In the genomic region with DNA sequence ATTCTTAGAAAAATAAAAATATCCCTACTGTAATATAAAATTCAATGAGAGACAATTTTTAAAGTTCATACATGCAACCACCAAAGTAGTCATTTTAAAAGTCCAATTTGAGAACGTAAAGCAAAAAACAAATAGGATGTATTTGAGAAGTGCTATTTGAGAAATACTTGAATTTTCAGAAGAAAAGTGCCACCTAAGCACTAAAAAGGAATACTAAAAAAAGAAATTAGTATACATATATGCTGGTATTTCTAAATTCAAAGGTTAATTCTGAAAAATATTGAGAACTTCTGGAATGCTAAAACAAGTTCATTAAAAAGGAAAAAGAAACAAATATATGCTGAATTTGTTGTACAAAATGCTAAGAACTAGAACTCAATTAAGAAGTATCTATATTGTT, we compare ENCODE assay signal across 39 cellular contexts.
"Had no signal": no experiment of that assay in that cellular context is flagged by ENCODE, and none has a peak within 500 bp of the region (broad histone marks: within the 10 kb centered on the region; RNA-seq: fewer than 3 reads in every experiment).

No MANE protein-coding gene starts in this region.

- FAIRE-seq: astrocyte, bronchial epithelial cell, colon had no signal

- H3K9me3 ChIP-seq: adrenal gland, ascending aorta, body of pancreas had no signal

- H3K4me1 Mint-ChIP-seq: activated naive CD4-positive, alpha-beta T cell treated with anti-CD3 and anti-CD28 coated beads, Interleukin-2, amount 10 ng/mL, durations not matched to agents 7 days and 5 days; activated naive CD4-positive, alpha-beta T cell treated with anti-CD3 and anti-CD28 coated beads, Interleukin-2, amount 50 U/mL, for 24 hours; activated naive CD8-positive, alpha-beta T cell treated with anti-CD3 and anti-CD28 coated beads for 36 hours; activated naive CD8-positive, alpha-beta T cell treated with anti-CD3 and anti-CD28 coated beads, Interleukin-2, amount 10 ng/mL, durations not matched to agents 7 days and 5 days; activated naive CD8-positive, alpha-beta T cell treated with anti-CD3 and anti-CD28 coated beads, Interleukin-2, amount 50 U/mL, for 24 hours; activated T-helper 17 cell treated with anti-CD3 and anti-CD28 coated beads, Interleukin-2, amount 50 U/mL, for 72 hours; brain; central memory CD8-positive, alpha-beta T cell had no signal

- H3K27me3 Mint-ChIP-seq: activated naive CD4-positive, alpha-beta T cell treated with anti-CD3 and anti-CD28 coated beads, Interleukin-2, amount 10 ng/mL, durations not matched to agents 7 days and 5 days; activated naive CD8-positive, alpha-beta T cell treated with anti-CD3 and anti-CD28 coated beads for 36 hours; activated naive CD8-positive, alpha-beta T cell treated with anti-CD3 and anti-CD28 coated beads, Interleukin-2, amount 10 ng/mL, durations not matched to agents 7 days and 5 days; activated naive CD8-positive, alpha-beta T cell treated with anti-CD3 and anti-CD28 coated beads, Interleukin-2, amount 50 U/mL, for 24 hours; brain; central memory CD8-positive, alpha-beta T cell had no signal

- H3K4me3 ChIP-seq: adrenal gland, ascending aorta, body of pancreas, breast epithelium, cardiac muscle cell had no signal

- H3K27ac ChIP-seq: adrenal gland, ascending aorta, body of pancreas, brain microvascular endothelial cell, breast epithelium, cardiac muscle cell had no signal

- H3K36me3 ChIP-seq: adrenal gland, ascending aorta, brain microvascular endothelial cell, breast epithelium, cardiac muscle cell had no signal

- H3K4me3 Mint-ChIP-seq: activated naive CD4-positive, alpha-beta T cell treated with anti-CD3 and anti-CD28 coated beads for 36 hours; activated naive CD4-positive, alpha-beta T cell treated with anti-CD3 and anti-CD28 coated beads, Interleukin-2, amount 10 ng/mL, durations not matched to agents 7 days and 5 days; activated naive CD4-positive, alpha-beta T cell treated with anti-CD3 and anti-CD28 coated beads, Interleukin-2, amount 50 U/mL, for 24 hours; activated naive CD8-positive, alpha-beta T cell; activated naive CD8-positive, alpha-beta T cell treated with anti-CD3 and anti-CD28 coated beads for 36 hours; activated naive CD8-positive, alpha-beta T cell treated with anti-CD3 and anti-CD28 coated beads, Interleukin-2, amount 10 ng/mL, durations not matched to agents 7 days and 5 days; activated naive CD8-positive, alpha-beta T cell treated with anti-CD3 and anti-CD28 coated beads, Interleukin-2, amount 50 U/mL, for 24 hours; activated T-cell treated with anti-CD3 and anti-CD28 coated beads, Interleukin-2, amount 50 U/mL, for 4 hours; activated T-cell treated with anti-CD3 and anti-CD28 coated beads, Interleukin-2, amount 50 U/mL, for 72 hours; activated T-helper 1 cell treated with anti-CD3 and anti-CD28 coated beads, Interleukin-12 subunit alpha, Interleukin-12 subunit beta, Interleukin-2, Interleukin-4 antibody, amounts not matched to agents 30 ng/mL and 10 ng/mL and 1 ng/mL, durations not matched to agents 14 hours and 24 hours and 36 hours; activated T-helper 17 cell treated with anti-CD3 and anti-CD28 coated beads, Interleukin-2, amount 50 U/mL, for 72 hours; brain; central memory CD8-positive, alpha-beta T cell had no signal

- ATAC-seq: activated naive CD4-positive, alpha-beta T cell treated with anti-CD3 and anti-CD28 coated beads, Interleukin-2, amount 50 U/mL, for 72 hours; activated naive CD8-positive, alpha-beta T cell treated with anti-CD3 and anti-CD28 coated beads, Interleukin-2, amount 50 U/mL, for 24 hours; activated T-cell treated with anti-CD3 and anti-CD28 coated beads, Interleukin-2, amount 50 U/mL, for 4 hours; activated T-cell treated with anti-CD3 and anti-CD28 coated beads, Interleukin-2, amount 50 U/mL, for 72 hours; activated T-helper 17 cell treated with anti-CD3 and anti-CD28 coated beads, Interleukin-2, amount 50 U/mL, for 72 hours; body of pancreas had no signal

- H3K36me3 Mint-ChIP-seq: activated naive CD4-positive, alpha-beta T cell treated with anti-CD3 and anti-CD28 coated beads, Interleukin-2, amount 10 ng/mL, durations not matched to agents 7 days and 5 days; activated naive CD4-positive, alpha-beta T cell treated with anti-CD3 and anti-CD28 coated beads, Interleukin-2, amount 50 U/mL, for 24 hours; activated naive CD8-positive, alpha-beta T cell treated with anti-CD3 and anti-CD28 coated beads for 36 hours; activated naive CD8-positive, alpha-beta T cell treated with anti-CD3 and anti-CD28 coated beads, Interleukin-2, amount 10 ng/mL, durations not matched to agents 7 days and 5 days had no signal

- H3K4me1 ChIP-seq: adrenal gland, ascending aorta, body of pancreas, breast epithelium had no signal

- H3K27ac Mint-ChIP-seq: activated naive CD4-positive, alpha-beta T cell treated with anti-CD3 and anti-CD28 coated beads for 36 hours; activated naive CD4-positive, alpha-beta T cell treated with anti-CD3 and anti-CD28 coated beads, Interleukin-2, amount 10 ng/mL, durations not matched to agents 7 days and 5 days; activated naive CD4-positive, alpha-beta T cell treated with anti-CD3 and anti-CD28 coated beads, Interleukin-2, amount 50 U/mL, for 24 hours; activated naive CD4-positive, alpha-beta T cell treated with anti-CD3 and anti-CD28 coated beads, Interleukin-2, amount 50 U/mL, for 72 hours; activated naive CD8-positive, alpha-beta T cell; activated naive CD8-positive, alpha-beta T cell treated with anti-CD3 and anti-CD28 coated beads for 36 hours; activated naive CD8-positive, alpha-beta T cell treated with anti-CD3 and anti-CD28 coated beads, Interleukin-2, amount 10 ng/mL, durations not matched to agents 7 days and 5 days; activated naive CD8-positive, alpha-beta T cell treated with anti-CD3 and anti-CD28 coated beads, Interleukin-2, amount 50 U/mL, for 24 hours; activated T-cell treated with anti-CD3 and anti-CD28 coated beads, Interleukin-2, amount 50 U/mL, for 72 hours; activated T-helper 1 cell treated with anti-CD3 and anti-CD28 coated beads, Interleukin-12 subunit alpha, Interleukin-12 subunit beta, Interleukin-2, Interleukin-4 antibody, amounts not matched to agents 30 ng/mL and 10 ng/mL and 1 ng/mL, durations not matched to agents 14 hours and 24 hours and 36 hours; activated T-helper 17 cell treated with anti-CD3 and anti-CD28 coated beads, Interleukin-2, amount 50 U/mL, for 72 hours; activated T-helper 2 cell treated with anti-CD3 and anti-CD28 coated beads, Interferon-gamma antibody, Interleukin-2, Interleukin-4, amounts not matched to agents 10 μg/mL and 5 μg/mL and 100 μg/mL, durations not matched to agents 14 hours and 24 hours and 36 hours; brain had no signal

- DNase-seq: activated effector memory CD4-positive, alpha-beta T cell treated with anti-CD3 and anti-CD28 coated beads, Interleukin-2, amount 50 U/mL, for 16 hours; activated effector memory CD4-positive, alpha-beta T cell treated with Interleukin-2 at 50 U/mL for 16 hours; activated gamma-delta T cell; activated gamma-delta T cell treated with Interleukin-2 at 50 U/mL for 16 hours; activated naive CD4-positive, alpha-beta T cell; activated naive CD4-positive, alpha-beta T cell treated with anti-CD3 and anti-CD28 coated beads for 36 hours; activated naive CD4-positive, alpha-beta T cell treated with anti-CD3 and anti-CD28 coated beads, Interleukin-2, amount 10 ng/mL, durations not matched to agents 7 days and 5 days; activated naive CD4-positive, alpha-beta T cell treated with anti-CD3 and anti-CD28 coated beads, Interleukin-2, amount 50 U/mL, for 16 hours; activated naive CD4-positive, alpha-beta T cell treated with Interleukin-2 at 50 U/mL for 16 hours; activated naive CD8-positive, alpha-beta T cell treated with anti-CD3 and anti-CD28 coated beads for 36 hours; activated naive CD8-positive, alpha-beta T cell treated with anti-CD3 and anti-CD28 coated beads, Interleukin-2, amount 10 ng/mL, durations not matched to agents 7 days and 5 days; activated naive CD8-positive, alpha-beta T cell treated with anti-CD3 and anti-CD28 coated beads, Interleukin-2, amount 50 U/mL, for 24 hours; activated T-cell treated with anti-CD3 and anti-CD28 coated beads, Interleukin-2, amount 50 U/mL, for 4 hours; activated T-cell treated with anti-CD3 and anti-CD28 coated beads, Interleukin-2, amount 50 U/mL, for 48 hours; activated T-cell treated with anti-CD3 and anti-CD28 coated beads, Interleukin-2, amount 50 U/mL, for 72 hours; adrenal gland; amniotic stem cell; amygdala; anterior cingulate cortex; aorta; body of pancreas; brain microvascular endothelial cell; caudate nucleus; central memory CD4-positive, alpha-beta T cell; cerebellar nuclear complex had no signal

- H3K27me3 ChIP-seq: adrenal gland, ascending aorta, brain microvascular endothelial cell, breast epithelium, cardiac muscle cell had no signal
